8 cellular contexts compared by ENCODE assay signal in the genomic region with DNA sequence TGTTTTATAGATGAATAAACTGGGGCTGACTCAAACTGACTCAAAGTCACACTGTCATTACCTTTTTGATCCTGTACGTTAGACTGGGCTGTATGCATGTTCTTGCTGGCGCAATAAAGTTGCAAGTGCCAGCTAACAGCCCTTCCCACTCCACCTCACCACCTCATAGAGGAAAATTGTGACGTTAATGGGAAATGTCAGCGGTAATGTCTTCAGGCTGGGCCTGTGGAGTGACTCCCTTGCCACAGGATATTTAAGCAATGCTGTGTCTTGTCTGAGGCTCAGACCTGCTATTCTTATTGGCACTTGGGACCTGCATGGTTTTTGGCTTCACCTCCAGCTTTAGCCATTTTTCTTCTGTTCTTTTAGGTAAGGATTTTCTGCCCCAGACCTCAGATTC. TPM values are rescaled to one million over a fixed set of nuclear protein-coding genes. Genes with fewer than 3 reads are reported as not detected.
DNase-seq lines count a peak whose midpoint lies in the region; TF ChIP-seq lines count a peak whose summit lies in the region.

No MANE protein-coding gene starts in this region.

- H3K4me3 Mint-ChIP-seq in activated naive CD4-positive, alpha-beta T cell treated with anti-CD3 and anti-CD28 coated beads, Interleukin-2, amount 10 ng/mL, durations not matched to agents 7 days and 5 days: no peak overlapping the region
- no peak overlapping the region for H3K4me3 Mint-ChIP-seq in brain

- peaks cover 7% of the 10 kb centered on the region for H3K4me1 ChIP-seq in muscle layer of colon (ENCODE audit: insufficient read depth, low read length)

- no peaks in the 10 kb centered on the region for H3K27me3 Mint-ChIP-seq in activated naive CD4-positive, alpha-beta T cell treated with anti-CD3 and anti-CD28 coated beads, Interleukin-2, amount 10 ng/mL, durations not matched to agents 7 days and 5 days
- peaks cover 5% of the 10 kb centered on the region for H3K27me3 Mint-ChIP-seq in brain

- peaks cover 48% of the 10 kb centered on the region for H3K36me3 Mint-ChIP-seq in activated naive CD4-positive, alpha-beta T cell treated with anti-CD3 and anti-CD28 coated beads, Interleukin-2, amount 10 ng/mL, durations not matched to agents 7 days and 5 days
- peaks cover 3% of the 10 kb centered on the region for H3K36me3 Mint-ChIP-seq in brain

- no peaks in the 10 kb centered on the region for H3K27me3 ChIP-seq in muscle layer of colon (ENCODE audit: control insufficient read depth in 1 of 2, insufficient read depth in 2 of 2, low read length in 2 of 2)

- intact Hi-C loops in posterior vena cava (cut with DNase I): no loop called here

- peaks cover 55% of the 10 kb centered on the region for H3K36me3 ChIP-seq in muscle layer of colon (ENCODE audit: insufficient read depth, low read length)

- no peak for TF ChIP-seq CTCF in brain (conservative IDR thresholded peaks at IDR 0.05)

- no peak overlapping the region for H3K9ac ChIP-seq in muscle layer of colon (ENCODE audit: low read length)

- peak overlapping the region; percentile 24 for H3K27ac ChIP-seq in muscle layer of colon (ENCODE audit: low read depth, low read length)

- H3K4me1 Mint-ChIP-seq in activated naive CD4-positive, alpha-beta T cell treated with anti-CD3 and anti-CD28 coated beads, Interleukin-2, amount 10 ng/mL, durations not matched to agents 7 days and 5 days: peaks cover 13% of the 10 kb centered on the region
- peaks cover 10% of the 10 kb centered on the region for H3K4me1 Mint-ChIP-seq in brain

- H3K9me3 Mint-ChIP-seq in activated naive CD4-positive, alpha-beta T cell treated with anti-CD3 and anti-CD28 coated beads, Interleukin-2, amount 10 ng/mL, durations not matched to agents 7 days and 5 days: no peaks in the 10 kb centered on the region
- H3K9me3 Mint-ChIP-seq in brain: no peaks in the 10 kb centered on the region

- DNase-seq in activated naive CD4-positive, alpha-beta T cell treated with anti-CD3 and anti-CD28 coated beads, Interleukin-2, amount 10 ng/mL, durations not matched to agents 7 days and 5 days: no peak
- no peak for DNase-seq in activated naive CD4-positive, alpha-beta T cell treated with anti-CD3 and anti-CD28 coated beads, Interleukin-2, amount 50 U/mL, for 16 hours
- DNase-seq in HPDE6-E6E7 (ENCODE audit: extremely low spot score): peak; percentile 64
- no peak for DNase-seq in glomerular visceral epithelial cell (ENCODE audit: extremely low spot score)
- DNase-seq in NCI-H2029 (lab: John Stamatoyannopoulos, UW): no peak
- no peak for DNase-seq in posterior vena cava (ENCODE audit: low spot score)

- H3K4me3 ChIP-seq in muscle layer of colon (ENCODE audit: low read depth in 1 of 2, low read length in 2 of 2): no peak overlapping the region

- CTCF ChIA-PET in activated naive CD4-positive, alpha-beta T cell treated with anti-CD3 and anti-CD28 coated beads, Interleukin-2, amount 10 ng/mL, durations not matched to agents 7 days and 5 days (lab: Charles Lee): interaction anchor here (0.6 to 4.0 kb wide), 29 partner anchors 9 to 446 kb away, joined by 3 to 51 read pairs (median 6); a partner anchor contains a TSS

- no peaks in the 10 kb centered on the region for H3K9me3 ChIP-seq in muscle layer of colon (ENCODE audit: low read length)

- H3K27ac Mint-ChIP-seq in activated naive CD4-positive, alpha-beta T cell treated with anti-CD3 and anti-CD28 coated beads, Interleukin-2, amount 10 ng/mL, durations not matched to agents 7 days and 5 days: peak overlapping the region; percentile 78
- H3K27ac Mint-ChIP-seq in brain: peak overlapping the region; percentile 88 to 95 (median 90)

RNA-seq across cellular contexts. Expression of a gene that starts 25.2 kb away (rescaled TPM):
- polyA plus RNA-seq in brain (ENCODE audit: insufficient read depth, low read depth, low replicate concordance): 1.1 TPM
- total RNA-seq in posterior vena cava: 10 to 100 TPM in 1 of 2 donors, 1 to 10 TPM in 1; 8.4 to 12.7 TPM

RNA-seq across cellular contexts. Expression of a gene that starts 41.7 kb away (rescaled TPM):
- polyA plus RNA-seq in brain (ENCODE audit: insufficient read depth, low read depth, low replicate concordance): 16.6 TPM
- 100 to 1,000 TPM; 140 to 142 TPM for total RNA-seq in posterior vena cava
